ENCODE assay signal across 15 cellular contexts in genomic region chr17:13704333-13704732, GRCh38.
DNase-seq lines count a peak whose midpoint lies in the region; ATAC-seq and TF ChIP-seq lines count a peak whose summit lies in the region.
"Had no signal": no experiment of that assay in that cellular context is flagged by ENCODE, and none has a peak within 500 bp of the region (broad histone marks: within the 10 kb centered on the region; RNA-seq: fewer than 3 reads in every experiment).

No MANE protein-coding gene starts in this region.

- TF ChIP-seq CTCF in RWPE1 (conservative IDR thresholded peaks at IDR 0.05; ENCODE audit: low read depth) (no peak), fibroblast of lung (conservative IDR thresholded peaks at IDR 0.05 in 1 of 2, IDR thresholded peaks at IDR 0.05 in 1 of 2; ENCODE audit: low read depth in 1 of 2, low read length in 2 of 2) (no peak), retinal pigment epithelial cell (conservative IDR thresholded peaks at IDR 0.05; ENCODE audit: low read depth, low read length) (no peak), coronary artery (IDR thresholded peaks at IDR 0.05) (no peak)

- H3K9me3 ChIP-seq in fibroblast of lung (ENCODE audit: control insufficient read depth, insufficient read depth, low read depth, low read length), result no peaks in the 10 kb centered on the region
- H3K9me3 ChIP-seq: ovary had no signal

- POLR2A ChIA-PET in RWPE1 (lab: Yijun Ruan, JAX; ENCODE audit: low non-redundant PET), result no interaction called here

- no peak overlapping the region for H3K4me2 ChIP-seq in fibroblast of lung (ENCODE audit: extremely low read depth, insufficient read depth, low read length)

- H3K79me2 ChIP-seq in fibroblast of lung (ENCODE audit: control insufficient read depth, insufficient read depth, low read length), result no peaks in the 10 kb centered on the region

- peaks cover 3% of the 10 kb centered on the region for H3K4me1 ChIP-seq in fibroblast of lung (ENCODE audit: control insufficient read depth, extremely low read depth, insufficient read depth, low read length)

- no peaks in the 10 kb centered on the region for H4K20me1 ChIP-seq in fibroblast of lung (ENCODE audit: control insufficient read depth, extremely low read depth, insufficient read depth, low read length)

- H2AFZ ChIP-seq in fibroblast of lung (ENCODE audit: low read length), result peak overlapping the region; percentile 54

- H3K27ac ChIP-seq in RWPE1 (no peak overlapping the region), fibroblast of lung (ENCODE audit: insufficient read depth, low read length) (no peak overlapping the region), coronary artery (no peak overlapping the region)
- H3K27ac ChIP-seq: ovary, SK-N-MC had no signal

- H3K27me3 ChIP-seq in fibroblast of lung (ENCODE audit: control insufficient read depth, insufficient read depth, low read length), result no peaks in the 10 kb centered on the region
- H3K27me3 ChIP-seq: ovary had no signal

- H3K4me3 ChIP-seq in fibroblast of lung (replicated peaks in 1 of 4; ENCODE audit: control extremely low read depth in 1 of 4, insufficient read depth in 1 of 4, low read depth in 3 of 4, low read length in 4 of 4), result no peak overlapping the region
- H3K4me3 ChIP-seq in retinal pigment epithelial cell (ENCODE audit: low read length), result no peak overlapping the region
- H3K4me3 ChIP-seq in coronary artery, result no peak overlapping the region
- H3K4me3 ChIP-seq: ovary, SK-N-MC had no signal

- no peaks in the 10 kb centered on the region for H3K36me3 ChIP-seq in fibroblast of lung (ENCODE audit: control insufficient read depth, insufficient read depth, low read length)
- H3K36me3 ChIP-seq: ovary had no signal

- CTCF ChIA-PET in RWPE1 (lab: Yijun Ruan, JAX), result interaction anchor here (0.6 kb wide), 1 partner anchor 741 kb away, joined by 4 read pairs; no protein-coding TSS in a partner anchor

- no peak overlapping the region for H3K9ac ChIP-seq in fibroblast of lung (ENCODE audit: insufficient read depth, low read length)

- peak; percentile 72 for DNase-seq in ELR (ENCODE audit: low read depth)
- peak; percentile 7 for DNase-seq in RWPE1 (ENCODE audit: low spot score)
- peak; percentile 60 to 87 for DNase-seq in fibroblast of lung (ENCODE audit: low read depth in 2 of 2)
- DNase-seq in retinal pigment epithelial cell (ENCODE audit: low read depth), result peak; percentile 51
- no peak for DNase-seq in OCI-M2 (lab: John Stamatoyannopoulos, UW; ENCODE audit: unreplicated experiment)
- no peak for DNase-seq in coronary artery (ENCODE audit: low spot score)
- no peak for DNase-seq in stimulated activated CD4-positive, alpha-beta T cell treated with anti-CD3 and anti-CD28 coated beads, Interleukin-1b, Interleukin-23, amount 100 ng/mL, for 48 hours
- DNase-seq: activated effector memory CD4-positive, alpha-beta T cell treated with anti-CD3 and anti-CD28 coated beads, Interleukin-2, amount 50 U/mL, for 16 hours; effector memory CD8-positive, alpha-beta T cell; NCI-H1417; NCI-H2227 treated with DMSO at 0.1 percent for 48 hours; ovary had no signal

- no peak for ATAC-seq in HG02798 (IDR thresholded peaks at IDR 0.05; ENCODE audit: poor library complexity, unreplicated experiment)
- ATAC-seq: effector memory CD8-positive, alpha-beta T cell; WTC11 had no signal

Comparison
In these comparisons a context has a peak if more than half of its experiments do, and no peak if none do; other contexts are left out.
1. DNase-seq: peak in ELR (single experiment), RWPE1 (single experiment), fibroblast of lung (2 of 2) and retinal pigment epithelial cell (single experiment); none in OCI-M2 (single experiment), coronary artery (single experiment) and stimulated activated CD4-positive, alpha-beta T cell treated with anti-CD3 and anti-CD28 coated beads, Interleukin-1b, Interleukin-23, amount 100 ng/mL, for 48 hours (single experiment).